In genomic region chr10:89251417-89252224, GRCh38 we compare ENCODE assay signal across 8 cellular contexts. TPM values are rescaled to one million over a fixed set of nuclear protein-coding genes. Genes with fewer than 3 reads are reported as not detected.
DNase-seq lines count a peak whose midpoint lies in the region; ATAC-seq and TF ChIP-seq lines count a peak whose summit lies in the region.

TSS of gene LIPA (minus strand) at chr10:89251775. CDS start at chr10:89247648, 4,127 bp downstream.

- H3K9me3 ChIP-seq in right atrium auricular region, result no peaks in the 10 kb centered on the region
- no peaks in the 10 kb centered on the region for H3K9me3 ChIP-seq in uterus

- H3K4me1 ChIP-seq in right atrium auricular region (peaks cover 0 to 12% of the 10 kb centered on the region in 2 donors), uterus (peaks cover 0 to 5% of the 10 kb centered on the region in 2 donors)

- no peak for TF ChIP-seq CTCF in right atrium auricular region (IDR thresholded peaks at IDR 0.05)
- TF ChIP-seq CTCF in uterus (IDR thresholded peaks at IDR 0.05), result peak in 1 of 4 experiments; percentile 21

- H3K27me3 ChIP-seq in right atrium auricular region, result no peaks in the 10 kb centered on the region
- no peaks in the 10 kb centered on the region for H3K27me3 ChIP-seq in uterus

- H3K4me3 ChIP-seq in right atrium auricular region, result peak within 1 kb of the TSS; percentile 97 to 98
- H3K4me3 ChIP-seq in uterus, result peak within 1 kb of the TSS; percentile 84

- peak; percentile 48 to 55 for TF ChIP-seq POLR2A in uterus (IDR thresholded peaks at IDR 0.05)

- H3K27ac ChIP-seq in right atrium auricular region, result peak within 1 kb of the TSS; percentile 89
- peak within 1 kb of the TSS; percentile 76 to 85 for H3K27ac ChIP-seq in uterus

- H3K36me3 ChIP-seq in right atrium auricular region (no peaks in the 10 kb centered on the region), uterus (no peaks in the 10 kb centered on the region)

- ATAC-seq in GM18499 (IDR thresholded peaks at IDR 0.05; ENCODE audit: insufficient read depth, unreplicated experiment) (peak; percentile 90), HG02943 (IDR thresholded peaks at IDR 0.05; ENCODE audit: low read depth, unreplicated experiment) (peak; percentile 96)

- intact Hi-C loops in T-helper 2 cell treated with Interferon-gamma antibody and Interleukin-4, amounts not matched to agents 100 ng/mL and 5 ng/mL, for 36 hours (cut with micrococcal nuclease), result loop anchor here (2.0 to 5.0 kb wide), 4 partner anchors 35 to 449 kb away; partner anchors contain the start of genes IFIT5 and KIF20B
- intact Hi-C loops in uterus (cut with DNase I; ENCODE audit: low total_unique reads), result no loop called here

- DNase-seq in NCI-H187 treated with DMSO at 0.1 percent for 48 hours (lab: John Stamatoyannopoulos, UW) (peak; percentile 63), anterior cingulate cortex (lab: John Stamatoyannopoulos, UW) (peak; percentile 72 to 99 (median 96)), right atrium auricular region (ENCODE audit: low spot score) (peak; percentile 96), pulmonary artery endothelial cell (ENCODE audit: low read depth, low spot score) (peak; percentile 88), uterus (peak; percentile 95 to 96)

RNA-seq across cellular contexts. Expression of gene LIPA, which starts in this region (rescaled TPM):
- total RNA-seq in T-helper 2 cell treated with Interferon-gamma antibody and Interleukin-4, amounts not matched to agents 100 ng/mL and 5 ng/mL, for 36 hours, result 19.9 and 20.1 TPM in 2 replicates
- 10 to 100 TPM; 17.6 to 25.7 TPM for total RNA-seq in right atrium auricular region
- total RNA-seq in pulmonary artery endothelial cell, result 40.9 and 55.0 TPM in 2 replicates
- total RNA-seq in uterus, result 10 to 100 TPM; 40.0 to 63.1 (median 46.9) TPM

Comparison
In these comparisons a context has a peak if more than half of its experiments do, and no peak if none do; other contexts are left out.
1. Peak in every context shown above with its lines: DNase-seq, ATAC-seq, H3K4me3 ChIP-seq and H3K27ac ChIP-seq.